ENCODE assay signal across 1 cellular context in the genomic region with DNA sequence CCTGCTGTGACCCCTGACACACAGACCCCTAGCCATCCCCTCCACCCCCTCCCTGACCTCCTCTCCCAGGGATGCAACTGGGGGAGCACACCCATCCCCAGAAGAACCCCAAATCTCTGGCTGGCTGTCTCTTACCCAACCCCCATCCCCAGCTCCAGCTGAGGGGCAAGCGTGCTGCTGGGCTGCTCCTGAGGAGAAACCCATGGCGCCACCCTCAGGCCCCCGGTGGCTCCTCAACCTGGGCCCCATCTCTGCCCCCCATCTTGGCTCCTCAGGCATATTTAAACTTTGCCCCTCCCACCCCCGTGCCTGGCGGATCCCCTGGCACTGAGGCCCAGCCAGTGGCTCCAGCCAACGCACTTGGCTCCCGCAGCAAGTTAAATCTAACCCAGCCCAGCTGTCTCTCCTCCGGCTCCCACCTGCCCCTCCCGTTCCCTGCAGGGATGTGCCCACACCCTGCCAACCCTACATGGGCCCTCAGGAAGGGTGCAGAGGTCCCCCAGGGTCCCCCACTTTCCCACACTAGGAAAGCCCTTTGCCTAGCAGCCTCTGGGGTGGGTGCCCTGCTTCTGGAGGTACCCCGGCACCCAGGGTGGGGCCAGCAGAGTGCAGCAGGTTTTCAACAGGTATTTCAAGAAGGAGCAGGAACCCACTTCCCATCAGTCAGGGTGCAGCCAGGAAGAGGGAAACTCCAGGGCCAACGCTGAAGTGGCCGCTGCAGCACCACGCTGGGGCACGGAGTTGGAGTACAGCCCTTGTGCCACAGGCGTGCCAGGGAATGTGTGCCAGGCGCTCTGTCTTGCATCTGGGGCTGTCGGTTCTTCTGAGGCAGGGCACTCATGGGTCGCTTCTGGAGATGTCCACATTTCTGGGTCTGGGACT.
TF ChIP-seq lines count a peak whose summit lies in the region.

No MANE protein-coding gene starts in this region.

TF ChIP-seq in HepG2, 621 proteins besides CTCF, POLR2A, EP300 and RAD21:
- TF ChIP-seq, protein P1, sequence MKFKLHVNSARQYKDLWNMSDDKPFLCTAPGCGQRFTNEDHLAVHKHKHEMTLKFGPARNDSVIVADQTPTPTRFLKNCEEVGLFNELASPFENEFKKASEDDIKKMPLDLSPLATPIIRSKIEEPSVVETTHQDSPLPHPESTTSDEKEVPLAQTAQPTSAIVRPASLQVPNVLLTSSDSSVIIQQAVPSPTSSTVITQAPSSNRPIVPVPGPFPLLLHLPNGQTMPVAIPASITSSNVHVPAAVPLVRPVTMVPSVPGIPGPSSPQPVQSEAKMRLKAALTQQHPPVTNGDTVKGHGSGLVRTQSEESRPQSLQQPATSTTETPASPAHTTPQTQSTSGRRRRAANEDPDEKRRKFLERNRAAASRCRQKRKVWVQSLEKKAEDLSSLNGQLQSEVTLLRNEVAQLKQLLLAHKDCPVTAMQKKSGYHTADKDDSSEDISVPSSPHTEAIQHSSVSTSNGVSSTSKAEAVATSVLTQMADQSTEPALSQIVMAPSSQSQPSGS (CRISPR knock-in tag; IDR thresholded peaks at IDR 0.05) = no peak
- TF ChIP-seq, protein P2, sequence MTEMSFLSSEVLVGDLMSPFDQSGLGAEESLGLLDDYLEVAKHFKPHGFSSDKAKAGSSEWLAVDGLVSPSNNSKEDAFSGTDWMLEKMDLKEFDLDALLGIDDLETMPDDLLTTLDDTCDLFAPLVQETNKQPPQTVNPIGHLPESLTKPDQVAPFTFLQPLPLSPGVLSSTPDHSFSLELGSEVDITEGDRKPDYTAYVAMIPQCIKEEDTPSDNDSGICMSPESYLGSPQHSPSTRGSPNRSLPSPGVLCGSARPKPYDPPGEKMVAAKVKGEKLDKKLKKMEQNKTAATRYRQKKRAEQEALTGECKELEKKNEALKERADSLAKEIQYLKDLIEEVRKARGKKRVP (CRISPR knock-in tag; IDR thresholded peaks at IDR 0.05) = no peak
- TF ChIP-seq, protein P3, sequence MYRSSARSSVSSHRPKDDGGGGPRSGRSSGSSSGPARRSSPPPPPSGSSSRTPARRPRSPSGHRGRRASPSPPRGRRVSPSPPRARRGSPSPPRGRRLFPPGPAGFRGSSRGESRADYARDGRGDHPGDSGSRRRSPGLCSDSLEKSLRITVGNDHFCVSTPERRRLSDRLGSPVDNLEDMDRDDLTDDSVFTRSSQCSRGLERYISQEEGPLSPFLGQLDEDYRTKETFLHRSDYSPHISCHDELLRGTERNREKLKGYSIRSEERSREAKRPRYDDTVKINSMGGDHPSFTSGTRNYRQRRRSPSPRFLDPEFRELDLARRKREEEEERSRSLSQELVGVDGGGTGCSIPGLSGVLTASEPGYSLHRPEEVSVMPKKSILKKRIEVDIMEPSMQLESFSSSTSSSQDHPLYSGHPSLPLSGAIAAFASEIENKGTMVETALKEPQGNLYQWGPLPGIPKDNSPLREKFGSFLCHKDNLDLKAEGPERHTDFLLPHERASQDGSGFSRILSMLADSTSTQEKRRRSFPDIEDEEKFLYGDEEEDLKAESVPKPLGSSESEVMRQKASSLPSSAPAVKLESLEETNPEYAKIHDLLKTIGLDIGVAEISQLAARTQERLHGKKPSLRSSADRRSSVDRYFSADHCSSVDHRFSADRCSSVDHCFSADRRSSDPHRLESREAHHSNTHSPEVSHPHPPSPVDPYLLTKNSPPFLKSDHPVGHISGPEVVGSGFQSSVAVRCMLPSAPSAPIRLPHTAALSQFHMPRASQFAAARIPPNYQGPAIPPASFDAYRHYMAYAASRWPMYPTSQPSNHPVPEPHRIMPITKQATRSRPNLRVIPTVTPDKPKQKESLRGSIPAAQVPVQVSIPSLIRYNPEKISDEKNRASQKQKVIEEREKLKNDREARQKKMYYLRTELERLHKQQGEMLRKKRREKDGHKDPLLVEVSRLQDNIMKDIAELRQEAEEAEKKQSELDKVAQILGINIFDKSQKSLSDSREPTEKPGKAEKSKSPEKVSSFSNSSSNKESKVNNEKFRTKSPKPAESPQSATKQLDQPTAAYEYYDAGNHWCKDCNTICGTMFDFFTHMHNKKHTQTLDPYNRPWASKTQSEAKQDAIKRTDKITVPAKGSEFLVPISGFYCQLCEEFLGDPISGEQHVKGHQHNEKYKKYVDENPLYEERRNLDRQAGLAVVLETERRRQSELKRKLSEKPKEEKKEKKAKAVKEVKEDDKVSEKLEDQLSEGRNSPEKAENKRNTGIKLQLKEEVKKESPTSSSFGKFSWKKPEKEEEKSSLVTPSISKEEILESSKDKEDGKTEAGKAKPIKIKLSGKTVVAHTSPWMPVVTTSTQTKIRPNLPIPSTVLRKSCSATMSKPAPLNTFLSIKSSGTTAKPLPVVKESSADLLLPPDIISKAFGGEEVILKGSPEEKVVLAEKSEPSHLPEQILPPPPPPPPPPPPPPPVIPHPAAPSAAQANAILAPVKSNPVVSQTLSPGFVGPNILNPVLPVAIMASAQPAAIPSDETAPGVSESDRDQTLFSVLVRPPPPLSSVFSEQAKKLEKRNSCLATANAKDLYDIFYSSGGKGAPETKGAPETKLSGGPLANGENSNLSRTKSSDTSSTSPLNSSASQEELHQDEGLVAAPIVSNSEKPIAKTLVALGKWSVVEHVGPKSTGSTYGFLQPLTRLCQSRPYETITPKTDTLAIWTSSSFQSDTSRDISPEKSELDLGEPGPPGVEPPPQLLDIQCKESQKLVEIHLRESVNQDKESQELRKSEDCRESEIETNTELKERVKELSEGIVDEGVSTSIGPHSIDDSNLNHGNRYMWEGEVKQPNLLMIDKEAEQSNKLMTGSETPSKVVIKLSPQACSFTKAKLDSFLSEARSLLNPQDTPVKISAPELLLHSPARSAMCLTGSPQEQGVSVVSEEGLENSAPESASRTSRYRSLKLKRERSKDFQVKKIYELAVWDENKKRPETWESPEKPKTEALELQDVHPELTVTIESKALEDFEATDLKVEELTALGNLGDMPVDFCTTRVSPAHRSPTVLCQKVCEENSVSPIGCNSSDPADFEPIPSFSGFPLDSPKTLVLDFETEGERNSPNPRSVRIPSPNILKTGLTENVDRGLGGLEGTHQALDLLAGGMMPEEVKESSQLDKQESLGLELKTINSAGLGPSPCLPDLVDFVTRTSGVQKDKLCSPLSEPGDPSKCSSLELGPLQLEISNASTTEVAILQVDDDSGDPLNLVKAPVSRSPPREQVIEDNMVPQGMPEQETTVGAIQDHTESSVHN (CRISPR knock-in tag; IDR thresholded peaks at IDR 0.05) = no peak
- TF ChIP-seq ATF7 (IDR thresholded peaks at IDR 0.05) (no peak), ATF7 (CRISPR knock-in tag; IDR thresholded peaks at IDR 0.05) (0 out of 2 replicates have a peak, but pooled peaks have one; percentile 36), DR1 (CRISPR knock-in tag; IDR thresholded peaks at IDR 0.05) (no peak), GTF3A (CRISPR knock-in tag; conservative IDR thresholded peaks at IDR 0.05) (no peak), ARNTL (CRISPR knock-in tag; IDR thresholded peaks at IDR 0.05) (0 out of 2 replicates have a peak, but pooled peaks have one; percentile 9), ZNF556 (CRISPR knock-in tag; IDR thresholded peaks at IDR 0.05; ENCODE audit: borderline replicate concordance) (no peak)
